Comparison of ENCODE assay signal across 30 cellular contexts in the genomic region with DNA sequence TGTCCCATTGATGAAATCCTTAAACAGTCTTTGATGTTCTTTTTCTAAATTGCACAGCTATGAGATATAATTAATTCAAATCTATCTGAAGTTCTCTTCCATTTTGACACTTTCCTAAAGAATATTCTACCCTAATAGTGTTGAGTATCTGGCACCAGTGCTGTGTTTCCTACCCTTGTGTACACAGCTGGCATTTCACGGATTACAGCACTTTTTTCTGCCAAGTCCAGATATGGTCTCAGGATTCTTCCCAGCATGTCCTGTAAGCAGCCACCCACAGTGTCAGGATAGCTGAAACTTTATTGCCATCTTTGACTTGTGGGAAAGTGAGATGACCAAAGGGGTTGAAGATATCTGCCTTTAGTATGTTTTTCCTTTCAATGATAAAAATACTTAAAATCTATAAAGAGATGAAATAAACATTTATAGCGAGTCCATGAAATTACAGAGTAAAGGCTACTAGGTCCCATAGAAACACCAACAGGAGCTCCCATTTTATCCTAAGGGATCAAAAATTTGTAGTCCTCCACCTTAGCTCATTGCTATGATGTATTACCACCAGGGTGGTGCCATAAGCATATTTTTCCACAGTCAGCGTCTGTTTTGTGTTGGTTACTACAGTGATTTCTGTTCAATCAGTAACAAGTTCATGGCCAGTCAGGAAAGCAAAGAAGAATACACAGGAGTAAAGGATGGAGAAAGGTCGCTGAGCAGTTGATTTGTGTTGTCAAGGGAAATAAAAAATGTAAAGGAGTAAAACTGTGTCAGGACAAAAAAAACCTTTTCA.
DNase-seq lines count a peak whose midpoint lies in the region; ATAC-seq, FAIRE-seq and TF ChIP-seq lines count a peak whose summit lies in the region.
"Had no signal": no experiment of that assay in that cellular context is flagged by ENCODE, and none has a peak within 500 bp of the region (broad histone marks: within the 10 kb centered on the region; RNA-seq: fewer than 3 reads in every experiment).

No MANE protein-coding gene starts in this region.

- no peak for FAIRE-seq in small intestine (lab: Jason Lieb, UNC)
- FAIRE-seq: GM12891 had no signal

- H3K4me3 ChIP-seq in SJCRH30: no peak overlapping the region
- no peak overlapping the region for H3K4me3 ChIP-seq in liver (ENCODE audit: low read depth in 1 of 3, low read length in 3 of 3)
- H3K4me3 ChIP-seq in small intestine (ENCODE audit: low read depth in 1 of 2, low read length in 2 of 2): no peak overlapping the region
- H3K4me3 ChIP-seq: esophagus muscularis mucosa, heart right ventricle, spleen, thoracic aorta, vagina had no signal

- ATAC-seq in HG02588 (IDR thresholded peaks at IDR 0.05; ENCODE audit: unreplicated experiment): no peak
- ATAC-seq: activated CD8-positive, alpha-beta T cell treated with anti-CD3 and anti-CD28 coated beads for 36 hours; HCT116; heart right ventricle; stimulated activated naive CD8-positive, alpha-beta T cell treated with anti-CD3 and anti-CD28 coated beads, Interleukin-15, Interleukin-2, amounts not matched to agents 100 U/mL and 50 U/mL, for 24 hours had no signal

- no peak for TF ChIP-seq CTCF in liver (IDR thresholded peaks at IDR 0.05; ENCODE audit: low read depth, low read length, missing input control)

- no peaks in the 10 kb centered on the region for H3K27me3 ChIP-seq in SJCRH30
- H3K27me3 ChIP-seq in liver (ENCODE audit: control insufficient read depth in 4 of 4, insufficient read depth in 4 of 4, low read length in 3 of 4): no peaks in the 10 kb centered on the region
- no peaks in the 10 kb centered on the region for H3K27me3 ChIP-seq in small intestine (ENCODE audit: control insufficient read depth in 2 of 2, insufficient read depth in 2 of 2, low read length in 2 of 2)
- H3K27me3 ChIP-seq: esophagus muscularis mucosa, heart right ventricle, spleen, vagina had no signal

- H3K9ac ChIP-seq in liver (ENCODE audit: low read depth in 1 of 2, low read length in 2 of 2): no peak overlapping the region

- H3K36me3 ChIP-seq in SJCRH30: no peaks in the 10 kb centered on the region
- no peaks in the 10 kb centered on the region for H3K36me3 ChIP-seq in liver (ENCODE audit: control insufficient read depth in 4 of 4, insufficient read depth in 3 of 4, low read depth in 1 of 4, low read length in 3 of 4)
- no peaks in the 10 kb centered on the region for H3K36me3 ChIP-seq in small intestine (ENCODE audit: control insufficient read depth in 2 of 2, insufficient read depth in 2 of 2, low read length in 2 of 2)
- H3K36me3 ChIP-seq: esophagus muscularis mucosa, heart right ventricle, spleen, thoracic aorta, vagina had no signal

- H3K4me1 ChIP-seq in SJCRH30 (peaks cover 29% of the 10 kb centered on the region), liver (ENCODE audit: control insufficient read depth in 4 of 4, insufficient read depth in 4 of 4, low read length in 3 of 4) (no peaks in the 10 kb centered on the region), small intestine (ENCODE audit: control insufficient read depth in 2 of 2, insufficient read depth in 1 of 2, low read depth in 1 of 2, low read length in 1 of 2) (peaks cover 0 to 2% of the 10 kb centered on the region in 2 donors)
- H3K4me1 ChIP-seq: heart right ventricle, spleen had no signal

- DNase-seq in HT-29 (ENCODE audit: low spot score): peak; percentile 19
- DNase-seq in SJCRH30: peak; percentile 75 to 85
- DNase-seq in small intestine: peak; percentile 9
- no peak for DNase-seq in globus pallidus (ENCODE audit: low spot score)
- no peak for DNase-seq in NCI-H345 (lab: John Stamatoyannopoulos, UW)
- DNase-seq: activated CD4-positive, alpha-beta T cell treated with anti-CD3 and anti-CD28 coated beads for 1 hour; activated CD8-positive, alpha-beta memory T cell treated with anti-CD3 and anti-CD28 coated beads, Interleukin-2, amount 50 U/mL, for 48 hours; activated CD8-positive, alpha-beta T cell treated with anti-CD3 and anti-CD28 coated beads for 36 hours; activated naive CD4-positive, alpha-beta T cell treated with Interleukin-2 at 50 U/mL for 16 hours; dermis blood vessel endothelial cell; DMS153; foreskin melanocyte; heart right ventricle; mammary epithelial cell; NCI-H1092 treated with DMSO at 0.1 percent for 48 hours; NCI-H1694 treated with DMSO at 0.1 percent for 48 hours; NCI-H510A; nephron progenitor cell; Right ventricle myocardium superior; spleen; stimulated activated CD4-positive, alpha-beta T cell treated with anti-CD3 and anti-CD28 coated beads, Interleukin-2, amount 100 ng/mL, for 24 hours; stimulated activated naive CD8-positive, alpha-beta T cell treated with anti-CD3 and anti-CD28 coated beads, Interleukin-15, Interleukin-2, amounts not matched to agents 100 U/mL and 50 U/mL, for 24 hours; SW 1271 had no signal

- H3K9me3 ChIP-seq in SJCRH30 (replicated peaks) (no peaks in the 10 kb centered on the region), liver (ENCODE audit: control insufficient read depth in 4 of 4, low read length in 3 of 4) (no peaks in the 10 kb centered on the region), small intestine (ENCODE audit: control insufficient read depth, low read depth) (no peaks in the 10 kb centered on the region)
- H3K9me3 ChIP-seq: esophagus muscularis mucosa, spleen, thoracic aorta, vagina had no signal

- WGBS in liver: 45% methylated on average over 4 of the region's 4 CpGs
- WGBS in small intestine, 3 donors: 15 to 41% (median 19%) methylated on average over 4 of the region's 4 CpGs

- no peak for TF ChIP-seq RAD21 in liver (IDR thresholded peaks at IDR 0.05)

- H3K27ac ChIP-seq in SJCRH30 (peak overlapping the region; percentile 72), liver (ENCODE audit: low read depth in 1 of 2, low read length in 2 of 2) (no peak overlapping the region), small intestine (ENCODE audit: low read depth in 1 of 2, low read length in 1 of 2) (no peak overlapping the region)
- H3K27ac ChIP-seq: esophagus muscularis mucosa, heart right ventricle, spleen, thoracic aorta, vagina had no signal

TF ChIP-seq in liver, 16 proteins besides CTCF, POLR2A, EP300 and RAD21:
- peak; percentile 55 for TF ChIP-seq FOXA2 (IDR thresholded peaks at IDR 0.05)
- TF ChIP-seq, protein P1, sequence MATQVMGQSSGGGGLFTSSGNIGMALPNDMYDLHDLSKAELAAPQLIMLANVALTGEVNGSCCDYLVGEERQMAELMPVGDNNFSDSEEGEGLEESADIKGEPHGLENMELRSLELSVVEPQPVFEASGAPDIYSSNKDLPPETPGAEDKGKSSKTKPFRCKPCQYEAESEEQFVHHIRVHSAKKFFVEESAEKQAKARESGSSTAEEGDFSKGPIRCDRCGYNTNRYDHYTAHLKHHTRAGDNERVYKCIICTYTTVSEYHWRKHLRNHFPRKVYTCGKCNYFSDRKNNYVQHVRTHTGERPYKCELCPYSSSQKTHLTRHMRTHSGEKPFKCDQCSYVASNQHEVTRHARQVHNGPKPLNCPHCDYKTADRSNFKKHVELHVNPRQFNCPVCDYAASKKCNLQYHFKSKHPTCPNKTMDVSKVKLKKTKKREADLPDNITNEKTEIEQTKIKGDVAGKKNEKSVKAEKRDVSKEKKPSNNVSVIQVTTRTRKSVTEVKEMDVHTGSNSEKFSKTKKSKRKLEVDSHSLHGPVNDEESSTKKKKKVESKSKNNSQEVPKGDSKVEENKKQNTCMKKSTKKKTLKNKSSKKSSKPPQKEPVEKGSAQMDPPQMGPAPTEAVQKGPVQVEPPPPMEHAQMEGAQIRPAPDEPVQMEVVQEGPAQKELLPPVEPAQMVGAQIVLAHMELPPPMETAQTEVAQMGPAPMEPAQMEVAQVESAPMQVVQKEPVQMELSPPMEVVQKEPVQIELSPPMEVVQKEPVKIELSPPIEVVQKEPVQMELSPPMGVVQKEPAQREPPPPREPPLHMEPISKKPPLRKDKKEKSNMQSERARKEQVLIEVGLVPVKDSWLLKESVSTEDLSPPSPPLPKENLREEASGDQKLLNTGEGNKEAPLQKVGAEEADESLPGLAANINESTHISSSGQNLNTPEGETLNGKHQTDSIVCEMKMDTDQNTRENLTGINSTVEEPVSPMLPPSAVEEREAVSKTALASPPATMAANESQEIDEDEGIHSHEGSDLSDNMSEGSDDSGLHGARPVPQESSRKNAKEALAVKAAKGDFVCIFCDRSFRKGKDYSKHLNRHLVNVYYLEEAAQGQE (IDR thresholded peaks at IDR 0.05): no peak

Comparison
In these comparisons a context has a peak if more than half of its experiments do, and no peak if none do; other contexts are left out.
1. DNase-seq: peak in HT-29 (single experiment), SJCRH30 (2 of 2) and small intestine (single experiment); none in globus pallidus (single experiment) and NCI-H345 (single experiment).